8 cellular contexts compared by ENCODE assay signal in the genomic region with DNA sequence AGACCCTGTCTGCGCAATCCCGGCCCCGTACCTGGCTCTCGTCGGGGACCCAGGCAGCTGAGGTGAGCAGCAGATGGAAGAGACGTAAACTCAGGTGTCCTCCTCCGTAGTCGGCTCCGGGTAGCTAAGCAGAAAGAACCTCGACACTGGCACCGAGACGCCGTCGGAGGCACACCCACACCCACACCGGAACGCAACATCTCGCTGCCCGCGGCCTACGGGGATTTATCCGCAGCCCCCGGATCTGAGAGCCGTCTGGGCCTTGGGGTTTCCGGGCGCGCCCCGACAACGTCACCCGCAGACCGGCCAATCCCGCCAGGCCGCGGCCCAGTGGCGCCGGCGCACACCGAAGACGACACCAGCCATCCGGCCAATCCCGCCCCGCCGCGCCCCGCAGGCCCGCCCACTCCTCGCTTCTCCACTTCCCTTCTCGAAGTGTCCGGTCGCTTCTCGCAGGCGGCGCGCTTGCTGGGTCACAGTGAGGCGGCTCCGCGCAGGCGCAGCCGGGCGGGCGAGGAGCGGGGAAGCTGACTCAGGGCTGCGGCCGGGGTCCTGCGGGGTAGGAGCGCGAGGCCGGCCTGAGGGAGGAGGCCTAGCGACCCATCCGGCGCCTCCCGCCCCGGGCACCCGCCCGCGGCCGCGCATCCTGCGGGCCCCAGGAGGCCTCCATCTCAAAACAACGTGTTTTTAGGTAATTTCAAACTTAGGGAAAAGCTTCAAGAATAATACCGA. TPM values are rescaled to one million over a fixed set of nuclear protein-coding genes. Genes with fewer than 3 reads are reported as not detected.
DNase-seq lines count a peak whose midpoint lies in the region; ATAC-seq and TF ChIP-seq lines count a peak whose summit lies in the region.

A gene with protein sequence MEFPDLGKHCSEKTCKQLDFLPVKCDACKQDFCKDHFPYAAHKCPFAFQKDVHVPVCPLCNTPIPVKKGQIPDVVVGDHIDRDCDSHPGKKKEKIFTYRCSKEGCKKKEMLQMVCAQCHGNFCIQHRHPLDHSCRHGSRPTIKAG (minus strand): TSS at position 264 of the 732 bp plus-strand sequence. CDS start 1,984 bp downstream, outside the sequence.

- H3K4me1 ChIP-seq in heart right ventricle = peaks cover 7 to 28% (median 22%) of the 10 kb centered on the region in 9 donors
- peaks cover 14 to 28% (median 24%) of the 10 kb centered on the region in 4 donors for H3K4me1 ChIP-seq in upper lobe of left lung

- intact Hi-C loops in T-helper 1 cell treated with Interleukin-12 subunit alpha and Interleukin-12 subunit beta and Interleukin-4 antibody, amounts not matched to agents 30 ng/mL and 1 ng/mL, for 36 hours (cut with micrococcal nuclease) = loop anchor here (1.0 to 5.0 kb wide), 7 partner anchors 9 to 343 kb away; partner anchors contain the start of genes COX19, GET4 and GPR146
- intact Hi-C loops in heart right ventricle (cut with DNase I) (loop anchor here in 4 of 10 donors (1.0 to 10.0 kb wide), 4 partner anchors 22 to 175 kb away; partner anchors contain the start of genes CYP2W1 (in 1 of the 4) and GPER1 (in 1 of the 4)), posterior vena cava (cut with DNase I) (no loop called here)

- H3K27me3 ChIP-seq in heart right ventricle (no peaks in the 10 kb centered on the region), upper lobe of left lung (no peaks in the 10 kb centered on the region)

- H3K4me3 ChIP-seq in heart right ventricle = peak within 1 kb of the TSS; percentile 58 to 100 (median 91)
- H3K4me3 ChIP-seq in upper lobe of left lung = peak within 1 kb of the TSS; percentile 83 to 100 (median 92)

- no peaks in the 10 kb centered on the region for H3K9me3 ChIP-seq in heart right ventricle
- H3K9me3 ChIP-seq in upper lobe of left lung = no peaks in the 10 kb centered on the region

- DNase-seq in NCI-H1694 (lab: John Stamatoyannopoulos, UW) (peak; percentile 91), amniotic epithelial cell (ENCODE audit: low read depth) (peak; percentile 95), heart right ventricle (peak; percentile 99), posterior vena cava (ENCODE audit: low spot score) (peak; percentile 100), upper lobe of left lung (peak; percentile 99 to 100)

- TF ChIP-seq POLR2A in GM15510 (IDR thresholded peaks at IDR 0.05; ENCODE audit: borderline replicate concordance, extremely low read depth, insufficient read length) (peak; percentile 96), upper lobe of left lung (IDR thresholded peaks at IDR 0.05) (peak; percentile 50 to 93 (median 84))

- peak within 1 kb of the TSS; percentile 85 to 100 (median 98) for H3K27ac ChIP-seq in heart right ventricle
- H3K27ac ChIP-seq in upper lobe of left lung = peak within 1 kb of the TSS; percentile 88 to 99 (median 96)

- peak in 1 of 4 donors; percentile 73 for TF ChIP-seq EP300 in upper lobe of left lung (IDR thresholded peaks at IDR 0.05)

- ATAC-seq in HG02884 (IDR thresholded peaks at IDR 0.05; ENCODE audit: unreplicated experiment) = peak; percentile 94
- ATAC-seq in heart right ventricle = peak; percentile 98 to 100 (median 99)
- peak; percentile 99 for ATAC-seq in upper lobe of left lung (ENCODE audit: low FRiP score in 2 of 2)

- H3K36me3 ChIP-seq in heart right ventricle (peaks cover 0 to 58% (median 9%) of the 10 kb centered on the region in 9 donors), upper lobe of left lung (peaks cover 5 to 45% (median 23%) of the 10 kb centered on the region in 4 donors)

- peak in 1 of 9 donors; percentile 3 for TF ChIP-seq CTCF in heart right ventricle (IDR thresholded peaks at IDR 0.05)
- TF ChIP-seq CTCF in upper lobe of left lung (IDR thresholded peaks at IDR 0.05) = peak in 2 of 6 experiments; percentile 17 to 20

- WGBS in heart right ventricle, 2 donors = 0 to 1% methylated on average over 64 to 80 of the region's 80 CpGs
- 1% methylated on average over 11 to 46 of the region's 80 CpGs for WGBS in upper lobe of left lung, 2 donors

RNA-seq across cellular contexts. Expression of the gene that starts here (rescaled TPM):
- total RNA-seq in T-helper 1 cell treated with Interleukin-12 subunit alpha and Interleukin-12 subunit beta and Interleukin-4 antibody, amounts not matched to agents 30 ng/mL and 1 ng/mL, for 36 hours = 21.8 and 25.1 TPM in 2 replicates
- total RNA-seq in heart right ventricle = 10 to 100 TPM in 4 of 10 donors, 1 to 10 TPM in 6; 4.4 to 11.2 (median 7.7) TPM
- polyA plus RNA-seq in heart right ventricle = 10 to 100 TPM; 26.9 to 32.6 TPM
- total RNA-seq in posterior vena cava = 10 to 100 TPM; 22.6 to 30.9 TPM
- total RNA-seq in upper lobe of left lung = 10 to 100 TPM; 12.5 to 45.1 (median 21.6) TPM

Comparison
In these comparisons a context has a peak if more than half of its experiments do, and no peak if none do; other contexts are left out.
1. Peak in every context shown above with its lines: DNase-seq, ATAC-seq, H3K4me3 ChIP-seq and H3K27ac ChIP-seq.